8 cellular contexts compared by ENCODE assay signal in the genomic region with DNA sequence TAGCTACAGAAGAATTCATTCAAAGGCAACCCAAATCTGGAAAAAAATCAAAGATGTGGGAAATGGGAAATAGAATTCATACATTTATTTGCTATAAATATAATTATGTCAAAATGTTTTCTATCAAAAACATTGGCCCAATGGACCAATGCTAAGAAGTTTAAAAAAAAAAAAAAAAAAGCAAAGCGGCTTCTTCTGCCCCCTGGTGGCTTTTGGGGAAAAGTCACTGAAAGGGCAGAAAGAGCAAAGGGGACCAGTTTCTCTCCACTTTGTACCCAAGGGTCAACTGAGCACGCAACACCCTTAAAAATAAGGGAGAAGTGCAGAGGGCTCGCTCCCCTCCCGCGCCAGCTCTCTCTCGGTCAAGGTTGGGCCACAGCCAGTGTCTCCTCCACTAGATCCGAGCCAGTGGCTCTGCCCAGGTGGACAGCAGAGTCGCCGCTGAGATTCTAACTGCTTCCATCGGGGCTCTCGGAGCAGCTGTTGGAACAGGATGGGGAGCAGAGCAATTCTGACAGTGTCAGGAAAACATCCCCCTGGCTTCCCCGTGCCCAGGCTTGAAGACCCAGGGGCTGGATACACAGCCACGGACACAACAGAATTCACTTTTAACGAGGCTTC.
DNase-seq lines count a peak whose midpoint lies in the region; ATAC-seq and TF ChIP-seq lines count a peak whose summit lies in the region.

No MANE protein-coding gene starts in this region.

- DNase-seq in AG08396 (ENCODE audit: low spot score) (peak; percentile 42), RKO (ENCODE audit: low spot score) (peak; percentile 36), fibroblast of villous mesenchyme (ENCODE audit: low read depth) (no peak), retinal pigment epithelial cell (ENCODE audit: low read depth) (no peak)

- H3K4me3 ChIP-seq in fibroblast of villous mesenchyme (ENCODE audit: low read depth, low read length) (no peak overlapping the region), retinal pigment epithelial cell (ENCODE audit: low read length) (no peak overlapping the region)

- ATAC-seq in GM21381 (IDR thresholded peaks at IDR 0.05; ENCODE audit: unreplicated experiment) (no peak), GM19467 (IDR thresholded peaks at IDR 0.05; ENCODE audit: unreplicated experiment) (no peak), GM21367 (IDR thresholded peaks at IDR 0.05; ENCODE audit: unreplicated experiment) (no peak)

- peak; percentile 66 for TF ChIP-seq CTCF in GM12872 (IDR thresholded peaks at IDR 0.05; ENCODE audit: insufficient read depth, low read depth, low read length)
- peak; percentile 70 for TF ChIP-seq CTCF in fibroblast of villous mesenchyme (IDR thresholded peaks at IDR 0.05; ENCODE audit: insufficient read depth, low read depth, low read length)
- peak; percentile 70 for TF ChIP-seq CTCF in retinal pigment epithelial cell (conservative IDR thresholded peaks at IDR 0.05; ENCODE audit: low read depth, low read length)

Comparison
In these comparisons a context has a peak if more than half of its experiments do, and no peak if none do; other contexts are left out.
1. DNase-seq: peak in AG08396 (single experiment) and RKO (single experiment); none in fibroblast of villous mesenchyme (single experiment) and retinal pigment epithelial cell (single experiment).
2. Peak in every context shown above with its lines, with median percentiles within 50 percentile points of each other: CTCF ChIP-seq.